8 cellular contexts compared by ENCODE assay signal in genomic region chr1:206684478-206685255, GRCh38. TPM values are rescaled to one million over a fixed set of nuclear protein-coding genes. Genes with fewer than 3 reads are reported as not detected.
DNase-seq lines count a peak whose midpoint lies in the region; ATAC-seq and TF ChIP-seq lines count a peak whose summit lies in the region.

MAPKAPK2 (plus strand) TSS chr1:206684905; CDS start chr1:206685230, 325 bp downstream.

- intact Hi-C loops in CD14-positive monocyte (cut with micrococcal nuclease), result no loop called here
- intact Hi-C loops in left cardiac atrium (cut with DNase I), result loop anchor here in 1 of 2 donors (5.0 kb wide), 1 partner anchor 38 kb away; no protein-coding TSS in a partner anchor
- intact Hi-C loops in upper lobe of right lung (cut with DNase I), result no loop called here

- H3K9me3 Mint-ChIP-seq in CD14-positive monocyte (peaks cover 0 to 2% (median 0%) of the 10 kb centered on the region in 7 donors), progenitor cell of endocrine pancreas (ENCODE audit: low read depth) (no peaks in the 10 kb centered on the region)

- H3K27ac ChIP-seq in adipose tissue (ENCODE audit: low read depth, low read length), result peak within 1 kb of the TSS; percentile 92
- peak within 1 kb of the TSS; percentile 90 for H3K27ac ChIP-seq in upper lobe of right lung

- H3K27me3 ChIP-seq in upper lobe of right lung, result no peaks in the 10 kb centered on the region

- ATAC-seq in GM19452 (IDR thresholded peaks at IDR 0.05; ENCODE audit: unreplicated experiment) (peak; percentile 47), left cardiac atrium (peak; percentile 77 to 90), upper lobe of right lung (peak; percentile 89)

- peaks cover 12 to 16% of the 10 kb centered on the region in 2 donors for H3K36me3 Mint-ChIP-seq in CD14-positive monocyte
- no peaks in the 10 kb centered on the region for H3K36me3 Mint-ChIP-seq in progenitor cell of endocrine pancreas (ENCODE audit: insufficient read depth)

- H3K4me1 ChIP-seq in upper lobe of right lung, result peaks cover 42% of the 10 kb centered on the region

- H3K4me3 Mint-ChIP-seq in CD14-positive monocyte (peak within 1 kb of the TSS; percentile 86 to 90), progenitor cell of endocrine pancreas (ENCODE audit: low read depth) (peak within 1 kb of the TSS; percentile 94)

- peak; percentile 72 for DNase-seq in CD14-positive monocyte (ENCODE audit: low spot score)
- DNase-seq in Kasumi-1 (lab: John Stamatoyannopoulos, UW), result peak; percentile 41 to 52
- peak; percentile 65 to 80 (median 71) for DNase-seq in T-helper 1 cell
- peak; percentile 87 for DNase-seq in left cardiac atrium
- peak; percentile 60 for DNase-seq in progenitor cell of endocrine pancreas (ENCODE audit: low spot score, unreplicated experiment)
- peak; percentile 91 for DNase-seq in upper lobe of right lung

- H3K4me3 ChIP-seq in upper lobe of right lung, result peak within 1 kb of the TSS; percentile 91

- H3K27ac Mint-ChIP-seq in CD14-positive monocyte (peak within 1 kb of the TSS; percentile 90 to 97 (median 97)), progenitor cell of endocrine pancreas (peak within 1 kb of the TSS; percentile 99)

- H3K27me3 Mint-ChIP-seq in CD14-positive monocyte (ENCODE audit: low read depth in 3 of 3) (peaks cover 2 to 7% (median 2%) of the 10 kb centered on the region in 3 donors), progenitor cell of endocrine pancreas (peaks cover 42% of the 10 kb centered on the region)

- no peaks in the 10 kb centered on the region for H3K36me3 ChIP-seq in upper lobe of right lung

- WGBS in adipose tissue, 3 donors, result 1 to 2% (median 1%) methylated on average over 24 to 66 of the region's 71 CpGs

- no peak for TF ChIP-seq CTCF in CD14-positive monocyte (IDR thresholded peaks at IDR 0.05)
- TF ChIP-seq CTCF in progenitor cell of endocrine pancreas (IDR thresholded peaks at IDR 0.05; ENCODE audit: unreplicated experiment), result no peak
- no peak for TF ChIP-seq CTCF in upper lobe of right lung (IDR thresholded peaks at IDR 0.05)

- H3K4me1 Mint-ChIP-seq in CD14-positive monocyte (peaks cover 57% of the 10 kb centered on the region), progenitor cell of endocrine pancreas (ENCODE audit: low read depth) (peaks cover 28% of the 10 kb centered on the region)

- no peaks in the 10 kb centered on the region for H3K9me3 ChIP-seq in upper lobe of right lung

RNA-seq across cellular contexts. Expression of gene MAPKAPK2, which starts in this region (rescaled TPM):
- polyA plus RNA-seq in CD14-positive monocyte (1 to 10 TPM; 1.6 to 2.2 TPM), adipose tissue (10 to 100 TPM; 24.3 to 69.4 (median 64.1) TPM)
- total RNA-seq in left cardiac atrium (100 to 1,000 TPM; 154 to 219 TPM), progenitor cell of endocrine pancreas (60.8 and 64.9 TPM in 2 replicates), upper lobe of right lung (92.3 TPM)

Comparison
In these comparisons a context has a peak if more than half of its experiments do, and no peak if none do; other contexts are left out.
1. Peak in every context shown above with its lines: DNase-seq, ATAC-seq, H3K4me3 ChIP-seq and H3K27ac ChIP-seq.
2. RNA of gene MAPKAPK2 (polyA plus RNA-seq): 24.3 to 69.4 TPM in adipose tissue; 1.6 to 2.2 TPM in CD14-positive monocyte; every median in the first group is over 4 times any median in the second.